ENCODE assay signal across 9 cellular contexts in the genomic region with DNA sequence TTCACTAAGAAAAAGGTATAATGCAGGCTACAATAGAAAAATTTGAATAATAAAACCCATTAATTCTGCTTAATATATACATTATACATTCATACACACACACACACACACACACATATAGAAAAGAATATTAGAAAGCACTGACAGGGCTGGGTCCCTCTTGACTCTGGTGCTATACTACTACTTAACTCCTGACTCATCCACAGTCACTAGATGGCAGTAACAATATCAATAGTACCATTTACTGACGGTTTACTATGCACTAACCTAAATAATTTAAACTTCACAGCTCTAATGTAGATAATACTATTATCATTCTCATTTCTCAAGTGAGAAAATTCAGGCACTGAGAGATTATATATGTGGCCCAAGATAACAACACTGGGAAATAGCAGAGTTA.
DNase-seq lines count a peak whose midpoint lies in the region; ATAC-seq, FAIRE-seq and TF ChIP-seq lines count a peak whose summit lies in the region.
"Had no signal": no experiment of that assay in that cellular context is flagged by ENCODE, and none has a peak within 500 bp of the region (broad histone marks: within the 10 kb centered on the region; RNA-seq: fewer than 3 reads in every experiment).

No MANE protein-coding gene starts in this region.

- H3K36me3 ChIP-seq in Karpas-422 (ENCODE audit: insufficient read depth, low read length) = peaks cover 18% of the 10 kb centered on the region; the same call in 1 of the 2 replicates
- peaks cover 0 to 14% (median 0%) of the 10 kb centered on the region in 3 donors for H3K36me3 ChIP-seq in Peyer's patch

- FAIRE-seq in A204.1 (lab: Jason Lieb, UNC) = peak; percentile 65

- H3K27ac ChIP-seq in Karpas-422 (ENCODE audit: low read length) (no peak overlapping the region), Peyer's patch (no peak overlapping the region)

- H3K4me2 ChIP-seq in Karpas-422 (ENCODE audit: low read depth, low read length, poor library complexity, severe bottlenecking) = no peak overlapping the region

- H3K9ac ChIP-seq in Karpas-422 (ENCODE audit: low read length) = no peak overlapping the region

- DNase-seq in GM13976 (ENCODE audit: low spot score) (peak; percentile 19), Karpas-422 (peak; percentile 59), cardiac fibroblast (ENCODE audit: low read depth in 2 of 2) (peak; percentile 25 to 45), Peyer's patch (no peak), NCI-H2107 treated with DMSO at 0.1 percent for 48 hours (lab: John Stamatoyannopoulos, UW; ENCODE audit: unreplicated experiment) (no peak)
- DNase-seq: activated CD4-positive, alpha-beta T cell treated with anti-CD3 and anti-CD28 coated beads, Interleukin-2, amount 10 ng/mL, durations not matched to agents 24 days and 14 days had no signal

- H3K9me3 ChIP-seq in Karpas-422 (ENCODE audit: low read length) (peaks cover 3% of the 10 kb centered on the region; the same call in 1 of the 2 replicates), Peyer's patch (peaks cover 0 to 4% (median 0%) of the 10 kb centered on the region in 4 donors)

- H3K4me3 ChIP-seq in Karpas-422 (ENCODE audit: low read length) (no peak overlapping the region), cardiac fibroblast (replicated peaks in 1 of 2; ENCODE audit: low read depth in 2 of 2, low read length in 2 of 2) (no peak overlapping the region), Peyer's patch (no peak overlapping the region)

- H3K27me3 ChIP-seq in Karpas-422 (ENCODE audit: low read length) = no peaks in the 10 kb centered on the region
- no peaks in the 10 kb centered on the region for H3K27me3 ChIP-seq in Peyer's patch

- no peaks in the 10 kb centered on the region for H4K20me1 ChIP-seq in Karpas-422 (ENCODE audit: insufficient read depth, low read depth, low read length)

- no peak for ATAC-seq in HG02678 (IDR thresholded peaks at IDR 0.05; ENCODE audit: unreplicated experiment)
- ATAC-seq in GM19467 (IDR thresholded peaks at IDR 0.05; ENCODE audit: unreplicated experiment) = no peak

- in situ Hi-C loops in GM13976 (cut with MboI; ENCODE audit: low sequenced_read_pairs, unreplicated experiment) = no loop called here

- H3K9me2 ChIP-seq in Karpas-422 (replicated peaks; ENCODE audit: insufficient read depth, low read length) = no peaks in the 10 kb centered on the region

- TF ChIP-seq POLR2A in Peyer's patch (IDR thresholded peaks at IDR 0.05) = no peak

- TF ChIP-seq CTCF in GM13976 (IDR thresholded peaks at IDR 0.05; ENCODE audit: borderline replicate concordance, control extremely low read depth, extremely low read depth, insufficient read depth, missing control alignments) (no peak), cardiac fibroblast (IDR thresholded peaks at IDR 0.05; ENCODE audit: low read depth, low read length) (peak; percentile 17), Peyer's patch (IDR thresholded peaks at IDR 0.05) (peak in 2 of 6 experiments; percentile 9 to 21)

- H3K4me1 ChIP-seq in Karpas-422 (ENCODE audit: low read length) (no peaks in the 10 kb centered on the region), Peyer's patch (no peaks in the 10 kb centered on the region)

- H2AFZ ChIP-seq in Karpas-422 (ENCODE audit: low read length) = no peak overlapping the region

- H3K79me2 ChIP-seq in Karpas-422 (ENCODE audit: low read length) = peaks cover 67% of the 10 kb centered on the region

Comparison
In these comparisons a context has a peak if more than half of its experiments do, and no peak if none do; other contexts are left out.
1. DNase-seq: peak in GM13976 (single experiment), Karpas-422 (single experiment) and cardiac fibroblast (2 of 2); none in Peyer's patch (0 of 3) and NCI-H2107 treated with DMSO at 0.1 percent for 48 hours (single experiment).